In genomic region chr6:151324079-151324825, GRCh38 we compare ENCODE assay signal across 1 cellular context.
A peak's percentile ranks its signal among the peaks of the same experiment; 100 is the strongest.
TF ChIP-seq lines count a peak whose summit lies in the region.

No MANE protein-coding gene starts in this region.

TF ChIP-seq in HepG2, 621 proteins besides CTCF, POLR2A, EP300 and RAD21 (continued from another document and continues in another):
- TF ChIP-seq STAT6 (CRISPR knock-in tag; IDR thresholded peaks at IDR 0.05; ENCODE audit: borderline replicate concordance) = no peak
- peak; percentile 74; the same call in 1 of the 2 replicates for TF ChIP-seq ZNF784 (CRISPR knock-in tag; IDR thresholded peaks at IDR 0.05; ENCODE audit: borderline replicate concordance)
- TF ChIP-seq ZNF101 (CRISPR knock-in tag; IDR thresholded peaks at IDR 0.05; ENCODE audit: borderline replicate concordance, low read depth) = 0 out of 2 replicates have a peak, but pooled peaks have one; percentile 38
- no peak; the same call in 1 of the 2 replicates for TF ChIP-seq NFKB2 (CRISPR knock-in tag; IDR thresholded peaks at IDR 0.05; ENCODE audit: borderline replicate concordance)
- peak; percentile 60; the same call in 1 of the 2 replicates for TF ChIP-seq REPIN1 (CRISPR knock-in tag; IDR thresholded peaks at IDR 0.05; ENCODE audit: borderline replicate concordance, low read depth)
- peak; percentile 71; the same call in 1 of the 2 replicates for TF ChIP-seq ZSCAN31 (CRISPR knock-in tag; IDR thresholded peaks at IDR 0.05; ENCODE audit: low read depth)
- peak; percentile 48; the same call in 1 of the 2 replicates for TF ChIP-seq BHLHE40 (IDR thresholded peaks at IDR 0.05; ENCODE audit: low read length)
- TF ChIP-seq SMC3 (IDR thresholded peaks at IDR 0.05; ENCODE audit: low read length) = peak; percentile 97
- TF ChIP-seq ZBTB44 (CRISPR knock-in tag; IDR thresholded peaks at IDR 0.05) = no peak
- TF ChIP-seq HMGXB4 (CRISPR knock-in tag; IDR thresholded peaks at IDR 0.05; ENCODE audit: borderline replicate concordance in 1 of 2, low read depth in 1 of 2) = peak; percentile 80 to 81; a peak in 3 of 4 replicates
- peak; percentile 72; the same call in 1 of the 2 replicates for TF ChIP-seq MTF2 (CRISPR knock-in tag; IDR thresholded peaks at IDR 0.05; ENCODE audit: borderline replicate concordance)
- TF ChIP-seq GMEB1 (CRISPR knock-in tag; IDR thresholded peaks at IDR 0.05; ENCODE audit: borderline replicate concordance) = peak; percentile 27; the same call in 1 of the 2 replicates
- peak; percentile 27; the same call in 1 of the 2 replicates for TF ChIP-seq JUN (CRISPR knock-in tag; IDR thresholded peaks at IDR 0.05)
- no peak for TF ChIP-seq ZNF614 (CRISPR knock-in tag; IDR thresholded peaks at IDR 0.05; ENCODE audit: borderline replicate concordance)
- no peak for TF ChIP-seq ZNF260 (CRISPR knock-in tag; IDR thresholded peaks at IDR 0.05; ENCODE audit: borderline replicate concordance, low read depth)
- TF ChIP-seq RFXAP (CRISPR knock-in tag; IDR thresholded peaks at IDR 0.05; ENCODE audit: borderline replicate concordance) = peak; percentile 29; the same call in 1 of the 2 replicates
- peak; percentile 45; the same call in 1 of the 2 replicates for TF ChIP-seq PAXIP1 (CRISPR knock-in tag; conservative IDR thresholded peaks at IDR 0.05)
- TF ChIP-seq KDM5B (CRISPR knock-in tag; IDR thresholded peaks at IDR 0.05; ENCODE audit: borderline replicate concordance) = peak; percentile 60; the same call in 1 of the 2 replicates
- TF ChIP-seq TMF1 (CRISPR knock-in tag; IDR thresholded peaks at IDR 0.05; ENCODE audit: low read depth) = no peak
- no peak for TF ChIP-seq POLR2G (IDR thresholded peaks at IDR 0.05; ENCODE audit: low read depth, low read length)
- peak; percentile 48; the same call in 1 of the 2 replicates for TF ChIP-seq ZMYM3 (CRISPR knock-in tag; IDR thresholded peaks at IDR 0.05)
- TF ChIP-seq ZC3H13 (CRISPR knock-in tag; IDR thresholded peaks at IDR 0.05) = no peak
- no peak for TF ChIP-seq ATF7 (IDR thresholded peaks at IDR 0.05)
- TF ChIP-seq ATF7 (CRISPR knock-in tag; IDR thresholded peaks at IDR 0.05) = peak; percentile 62; the same call in 1 of the 2 replicates
- 0 out of 2 replicates have a peak, but pooled peaks have one; percentile 13 for TF ChIP-seq PRDM10 (CRISPR knock-in tag; IDR thresholded peaks at IDR 0.05; ENCODE audit: low read depth)
- no peak for TF ChIP-seq SMYD3 (CRISPR knock-in tag; IDR thresholded peaks at IDR 0.05)
- no peak for TF ChIP-seq LCORL (IDR thresholded peaks at IDR 0.05)
- TF ChIP-seq LCORL (CRISPR knock-in tag; IDR thresholded peaks at IDR 0.05) = peak; percentile 90
